In genomic region chr12:54945082-54945481, GRCh38 we compare ENCODE assay signal across 27 cellular contexts. TPM values are rescaled to one million over a fixed set of nuclear protein-coding genes. Genes with fewer than 3 reads are reported as not detected.
"Had no signal": no experiment of that assay in that cellular context is flagged by ENCODE, and none has a peak within 500 bp of the region (broad histone marks: within the 10 kb centered on the region; RNA-seq: fewer than 3 reads in every experiment).

No MANE protein-coding gene starts in this region.

- ATAC-seq: left cardiac atrium; left lobe of liver; mucosa of descending colon; naive thymus-derived CD4-positive, alpha-beta T cell; natural killer cell treated with Interleukin-12 subunit alpha and Interleukin-12 subunit beta and Interleukin-15 and Interleukin-18, amount 100 ng/mL, for 72 hours; right lobe of liver; stimulated activated naive B cell treated with anti-CD40 and anti-IgM and Interleukin-4, amounts not matched to agents 10 μg/mL and 1 μg/mL and 100 μg/mL, for 72 hours; stimulated activated naive CD8-positive, alpha-beta T cell treated with anti-CD3 and anti-CD28 coated beads, Interleukin-15, Interleukin-2, amounts not matched to agents 100 U/mL and 50 U/mL, for 24 hours had no signal

- H3K27me3 ChIP-seq: ovary, right atrium auricular region, right lobe of liver, tibial nerve, uterus had no signal

- H3K36me3 ChIP-seq: ovary, right atrium auricular region, right lobe of liver, tibial nerve, uterus had no signal

- H3K4me2 ChIP-seq: smooth muscle cell had no signal

- H3K27ac ChIP-seq: ovary, right atrium auricular region, right lobe of liver, tibial nerve, uterus had no signal

- H3K9me3 ChIP-seq: mucosa of descending colon, ovary, right atrium auricular region, right lobe of liver, tibial nerve, uterus had no signal

- H3K4me1 ChIP-seq: right atrium auricular region, right lobe of liver, uterus had no signal

- H3K4me3 ChIP-seq: mucosa of descending colon, ovary, right atrium auricular region, right lobe of liver, smooth muscle cell, tibial nerve, uterus had no signal

- DNase-seq: hippocampal formation; kidney glomerular epithelial cell; left cardiac atrium; midbrain; mucosa of descending colon; naive thymus-derived CD4-positive, alpha-beta T cell; ovary; right lobe of liver; stimulated activated CD4-positive, alpha-beta T cell treated with anti-CD3 and anti-CD28 coated beads, Interleukin-12 subunit alpha, Interleukin-12 subunit beta, amount 100 ng/mL, for 4 hours; stimulated activated CD4-positive, alpha-beta T cell treated with anti-CD3 and anti-CD28 coated beads, Interleukin-15, amount 100 ng/mL, for 24 hours; stimulated activated CD4-positive, alpha-beta T cell treated with anti-CD3 and anti-CD28 coated beads, Interleukin-2, amount 100 ng/mL, for 24 hours; stimulated activated CD4-positive, alpha-beta T cell treated with anti-CD3 and anti-CD28 coated beads, Interleukin-4, amount 100 ng/mL, for 1 hour; stimulated activated naive B cell treated with anti-CD40 and anti-IgM and Interleukin-4, amounts not matched to agents 10 μg/mL and 1 μg/mL and 100 μg/mL, for 72 hours; stimulated activated naive CD8-positive, alpha-beta T cell treated with anti-CD3 and anti-CD28 coated beads, Interleukin-15, Interleukin-2, amounts not matched to agents 100 U/mL and 50 U/mL, for 24 hours; uterus had no signal

RNA-seq across cellular contexts. Expression of gene TESPA1, which starts 39.5 kb away (rescaled TPM):
- total RNA-seq: lung microvascular endothelial cell, myocyte, progenitor cell of endocrine pancreas, pulmonary artery endothelial cell, renal cortical epithelial cell, smooth muscle cell had no signal
- polyA plus RNA-seq: keratinocyte, neural cell, smooth muscle cell had no signal
